1 cellular context compared by ENCODE assay signal in genomic region chr3:190513409-190514162, GRCh38.
TF ChIP-seq lines count a peak whose summit lies in the region.

Gene IL1RAP, plus strand, starts transcription at chr3:190514085. Its CDS starts 50,205 bp downstream, at chr3:190564290.

TF ChIP-seq in WTC11, 78 proteins besides CTCF, POLR2A, EP300 and RAD21 (continued from another document and continues in another):
- peak; percentile 68; the same call in 1 of the 2 replicates for TF ChIP-seq SP1 (CRISPR knock-in tag; conservative IDR thresholded peaks at IDR 0.05)
- no peak for TF ChIP-seq RORB (CRISPR knock-in tag; IDR thresholded peaks at IDR 0.05)
- TF ChIP-seq, protein P1, sequence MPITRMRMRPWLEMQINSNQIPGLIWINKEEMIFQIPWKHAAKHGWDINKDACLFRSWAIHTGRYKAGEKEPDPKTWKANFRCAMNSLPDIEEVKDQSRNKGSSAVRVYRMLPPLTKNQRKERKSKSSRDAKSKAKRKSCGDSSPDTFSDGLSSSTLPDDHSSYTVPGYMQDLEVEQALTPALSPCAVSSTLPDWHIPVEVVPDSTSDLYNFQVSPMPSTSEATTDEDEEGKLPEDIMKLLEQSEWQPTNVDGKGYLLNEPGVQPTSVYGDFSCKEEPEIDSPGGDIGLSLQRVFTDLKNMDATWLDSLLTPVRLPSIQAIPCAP (CRISPR knock-in tag; IDR thresholded peaks at IDR 0.05): no peak
- TF ChIP-seq, protein P2, sequence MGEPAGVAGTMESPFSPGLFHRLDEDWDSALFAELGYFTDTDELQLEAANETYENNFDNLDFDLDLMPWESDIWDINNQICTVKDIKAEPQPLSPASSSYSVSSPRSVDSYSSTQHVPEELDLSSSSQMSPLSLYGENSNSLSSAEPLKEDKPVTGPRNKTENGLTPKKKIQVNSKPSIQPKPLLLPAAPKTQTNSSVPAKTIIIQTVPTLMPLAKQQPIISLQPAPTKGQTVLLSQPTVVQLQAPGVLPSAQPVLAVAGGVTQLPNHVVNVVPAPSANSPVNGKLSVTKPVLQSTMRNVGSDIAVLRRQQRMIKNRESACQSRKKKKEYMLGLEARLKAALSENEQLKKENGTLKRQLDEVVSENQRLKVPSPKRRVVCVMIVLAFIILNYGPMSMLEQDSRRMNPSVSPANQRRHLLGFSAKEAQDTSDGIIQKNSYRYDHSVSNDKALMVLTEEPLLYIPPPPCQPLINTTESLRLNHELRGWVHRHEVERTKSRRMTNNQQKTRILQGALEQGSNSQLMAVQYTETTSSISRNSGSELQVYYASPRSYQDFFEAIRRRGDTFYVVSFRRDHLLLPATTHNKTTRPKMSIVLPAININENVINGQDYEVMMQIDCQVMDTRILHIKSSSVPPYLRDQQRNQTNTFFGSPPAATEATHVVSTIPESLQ (CRISPR knock-in tag; IDR thresholded peaks at IDR 0.05): no peak
- peak; percentile 60; the same call in 1 of the 2 replicates for TF ChIP-seq FOXP1 (CRISPR knock-in tag; IDR thresholded peaks at IDR 0.05; ENCODE audit: borderline replicate concordance)
- TF ChIP-seq CREM (CRISPR knock-in tag; IDR thresholded peaks at IDR 0.05): peak; percentile 84
- TF ChIP-seq HMGA2 (CRISPR knock-in tag; IDR thresholded peaks at IDR 0.05): no peak
- peak; percentile 88 for TF ChIP-seq E2F5 (CRISPR knock-in tag; IDR thresholded peaks at IDR 0.05)
- TF ChIP-seq MLX (CRISPR knock-in tag; IDR thresholded peaks at IDR 0.05): no peak
- TF ChIP-seq GRHL2 (CRISPR knock-in tag; IDR thresholded peaks at IDR 0.05; ENCODE audit: insufficient replicate concordance, severe bottlenecking): no peak
- TF ChIP-seq PRRX2 (CRISPR knock-in tag; IDR thresholded peaks at IDR 0.05): no peak
- 0 out of 2 replicates have a peak, but pooled peaks have one; percentile 57 for TF ChIP-seq FOXK1 (CRISPR knock-in tag; IDR thresholded peaks at IDR 0.05)
- no peak for TF ChIP-seq TCF7 (CRISPR knock-in tag; IDR thresholded peaks at IDR 0.05; ENCODE audit: low read depth)
- TF ChIP-seq JUN (CRISPR knock-in tag; IDR thresholded peaks at IDR 0.05): no peak
- TF ChIP-seq ARID4B (CRISPR knock-in tag; IDR thresholded peaks at IDR 0.05; ENCODE audit: borderline replicate concordance): no peak
- TF ChIP-seq GABPB1 (CRISPR knock-in tag; IDR thresholded peaks at IDR 0.05): peak; percentile 52; the same call in 1 of the 2 replicates
- no peak for TF ChIP-seq AFF4 (CRISPR knock-in tag; IDR thresholded peaks at IDR 0.05; ENCODE audit: borderline replicate concordance)
- TF ChIP-seq ERG (CRISPR knock-in tag; IDR thresholded peaks at IDR 0.05): no peak
- TF ChIP-seq ZNF416 (CRISPR knock-in tag; IDR thresholded peaks at IDR 0.05): no peak
- TF ChIP-seq, protein P3, sequence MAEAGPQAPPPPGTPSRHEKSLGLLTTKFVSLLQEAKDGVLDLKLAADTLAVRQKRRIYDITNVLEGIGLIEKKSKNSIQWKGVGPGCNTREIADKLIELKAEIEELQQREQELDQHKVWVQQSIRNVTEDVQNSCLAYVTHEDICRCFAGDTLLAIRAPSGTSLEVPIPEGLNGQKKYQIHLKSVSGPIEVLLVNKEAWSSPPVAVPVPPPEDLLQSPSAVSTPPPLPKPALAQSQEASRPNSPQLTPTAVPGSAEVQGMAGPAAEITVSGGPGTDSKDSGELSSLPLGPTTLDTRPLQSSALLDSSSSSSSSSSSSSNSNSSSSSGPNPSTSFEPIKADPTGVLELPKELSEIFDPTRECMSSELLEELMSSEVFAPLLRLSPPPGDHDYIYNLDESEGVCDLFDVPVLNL (CRISPR knock-in tag; IDR thresholded peaks at IDR 0.05; ENCODE audit: borderline replicate concordance, low read depth): no peak
- TF ChIP-seq, protein P4, sequence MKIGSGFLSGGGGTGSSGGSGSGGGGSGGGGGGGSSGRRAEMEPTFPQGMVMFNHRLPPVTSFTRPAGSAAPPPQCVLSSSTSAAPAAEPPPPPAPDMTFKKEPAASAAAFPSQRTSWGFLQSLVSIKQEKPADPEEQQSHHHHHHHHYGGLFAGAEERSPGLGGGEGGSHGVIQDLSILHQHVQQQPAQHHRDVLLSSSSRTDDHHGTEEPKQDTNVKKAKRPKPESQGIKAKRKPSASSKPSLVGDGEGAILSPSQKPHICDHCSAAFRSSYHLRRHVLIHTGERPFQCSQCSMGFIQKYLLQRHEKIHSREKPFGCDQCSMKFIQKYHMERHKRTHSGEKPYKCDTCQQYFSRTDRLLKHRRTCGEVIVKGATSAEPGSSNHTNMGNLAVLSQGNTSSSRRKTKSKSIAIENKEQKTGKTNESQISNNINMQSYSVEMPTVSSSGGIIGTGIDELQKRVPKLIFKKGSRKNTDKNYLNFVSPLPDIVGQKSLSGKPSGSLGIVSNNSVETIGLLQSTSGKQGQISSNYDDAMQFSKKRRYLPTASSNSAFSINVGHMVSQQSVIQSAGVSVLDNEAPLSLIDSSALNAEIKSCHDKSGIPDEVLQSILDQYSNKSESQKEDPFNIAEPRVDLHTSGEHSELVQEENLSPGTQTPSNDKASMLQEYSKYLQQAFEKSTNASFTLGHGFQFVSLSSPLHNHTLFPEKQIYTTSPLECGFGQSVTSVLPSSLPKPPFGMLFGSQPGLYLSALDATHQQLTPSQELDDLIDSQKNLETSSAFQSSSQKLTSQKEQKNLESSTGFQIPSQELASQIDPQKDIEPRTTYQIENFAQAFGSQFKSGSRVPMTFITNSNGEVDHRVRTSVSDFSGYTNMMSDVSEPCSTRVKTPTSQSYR (CRISPR knock-in tag; IDR thresholded peaks at IDR 0.05): no peak
- no peak for TF ChIP-seq NFATC4 (CRISPR knock-in tag; IDR thresholded peaks at IDR 0.05)
- TF ChIP-seq, protein P5, sequence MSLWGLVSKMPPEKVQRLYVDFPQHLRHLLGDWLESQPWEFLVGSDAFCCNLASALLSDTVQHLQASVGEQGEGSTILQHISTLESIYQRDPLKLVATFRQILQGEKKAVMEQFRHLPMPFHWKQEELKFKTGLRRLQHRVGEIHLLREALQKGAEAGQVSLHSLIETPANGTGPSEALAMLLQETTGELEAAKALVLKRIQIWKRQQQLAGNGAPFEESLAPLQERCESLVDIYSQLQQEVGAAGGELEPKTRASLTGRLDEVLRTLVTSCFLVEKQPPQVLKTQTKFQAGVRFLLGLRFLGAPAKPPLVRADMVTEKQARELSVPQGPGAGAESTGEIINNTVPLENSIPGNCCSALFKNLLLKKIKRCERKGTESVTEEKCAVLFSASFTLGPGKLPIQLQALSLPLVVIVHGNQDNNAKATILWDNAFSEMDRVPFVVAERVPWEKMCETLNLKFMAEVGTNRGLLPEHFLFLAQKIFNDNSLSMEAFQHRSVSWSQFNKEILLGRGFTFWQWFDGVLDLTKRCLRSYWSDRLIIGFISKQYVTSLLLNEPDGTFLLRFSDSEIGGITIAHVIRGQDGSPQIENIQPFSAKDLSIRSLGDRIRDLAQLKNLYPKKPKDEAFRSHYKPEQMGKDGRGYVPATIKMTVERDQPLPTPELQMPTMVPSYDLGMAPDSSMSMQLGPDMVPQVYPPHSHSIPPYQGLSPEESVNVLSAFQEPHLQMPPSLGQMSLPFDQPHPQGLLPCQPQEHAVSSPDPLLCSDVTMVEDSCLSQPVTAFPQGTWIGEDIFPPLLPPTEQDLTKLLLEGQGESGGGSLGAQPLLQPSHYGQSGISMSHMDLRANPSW (CRISPR knock-in tag; conservative IDR thresholded peaks at IDR 0.05; ENCODE audit: low read depth): 0 out of 2 replicates have a peak, but pooled peaks have one; percentile 86
- no peak for TF ChIP-seq SMAD3 (CRISPR knock-in tag; IDR thresholded peaks at IDR 0.05; ENCODE audit: borderline replicate concordance)
- peak; percentile 85; the same call in 1 of the 2 replicates for TF ChIP-seq ZNF138 (CRISPR knock-in tag; conservative IDR thresholded peaks at IDR 0.05)
- TF ChIP-seq, protein P6, sequence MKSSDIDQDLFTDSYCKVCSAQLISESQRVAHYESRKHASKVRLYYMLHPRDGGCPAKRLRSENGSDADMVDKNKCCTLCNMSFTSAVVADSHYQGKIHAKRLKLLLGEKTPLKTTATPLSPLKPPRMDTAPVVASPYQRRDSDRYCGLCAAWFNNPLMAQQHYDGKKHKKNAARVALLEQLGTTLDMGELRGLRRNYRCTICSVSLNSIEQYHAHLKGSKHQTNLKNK (CRISPR knock-in tag; IDR thresholded peaks at IDR 0.05): no peak
- TF ChIP-seq NFE2L1 (CRISPR knock-in tag; IDR thresholded peaks at IDR 0.05): no peak
- TF ChIP-seq ZSCAN18 (CRISPR knock-in tag; IDR thresholded peaks at IDR 0.05): no peak
- no peak for TF ChIP-seq ESRRA (CRISPR knock-in tag; IDR thresholded peaks at IDR 0.05; ENCODE audit: borderline replicate concordance)
- TF ChIP-seq ELF4 (CRISPR knock-in tag; IDR thresholded peaks at IDR 0.05; ENCODE audit: low read depth): no peak
- TF ChIP-seq JAZF1 (CRISPR knock-in tag; IDR thresholded peaks at IDR 0.05): no peak
- TF ChIP-seq ZNF219 (CRISPR knock-in tag; IDR thresholded peaks at IDR 0.05; ENCODE audit: borderline replicate concordance): 0 out of 2 replicates have a peak, but pooled peaks have one; percentile 61
